ENCODE assay signal across 1 cellular context in genomic region chr2:201233192-201234166, GRCh38.
TF ChIP-seq lines count a peak whose summit lies in the region.

No MANE protein-coding gene starts in this region.

TF ChIP-seq in H1, 55 proteins besides CTCF, POLR2A, EP300 and RAD21:
- TF ChIP-seq TAF1 (IDR thresholded peaks at IDR 0.05; ENCODE audit: low read depth, low read length) (0 out of 2 replicates have a peak, but pooled peaks have one; percentile 36), EZH2 (IDR thresholded peaks at IDR 0.05; ENCODE audit: low read depth, low read length, severe bottlenecking) (no peak), KDM5A (IDR thresholded peaks at IDR 0.05; ENCODE audit: low read length) (no peak), MAX (IDR thresholded peaks at IDR 0.05) (peak; percentile 38; the same call in 1 of the 2 replicates), KDM4A (IDR thresholded peaks at IDR 0.05; ENCODE audit: low read depth, low read length, severe bottlenecking) (no peak)
- TF ChIP-seq, protein P1, sequence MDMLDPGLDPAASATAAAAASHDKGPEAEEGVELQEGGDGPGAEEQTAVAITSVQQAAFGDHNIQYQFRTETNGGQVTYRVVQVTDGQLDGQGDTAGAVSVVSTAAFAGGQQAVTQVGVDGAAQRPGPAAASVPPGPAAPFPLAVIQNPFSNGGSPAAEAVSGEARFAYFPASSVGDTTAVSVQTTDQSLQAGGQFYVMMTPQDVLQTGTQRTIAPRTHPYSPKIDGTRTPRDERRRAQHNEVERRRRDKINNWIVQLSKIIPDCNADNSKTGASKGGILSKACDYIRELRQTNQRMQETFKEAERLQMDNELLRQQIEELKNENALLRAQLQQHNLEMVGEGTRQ (IDR thresholded peaks at IDR 0.05; ENCODE audit: low read length), result peak; percentile 32; the same call in 1 of the 2 replicates
